11 cellular contexts compared by ENCODE assay signal in the genomic region with DNA sequence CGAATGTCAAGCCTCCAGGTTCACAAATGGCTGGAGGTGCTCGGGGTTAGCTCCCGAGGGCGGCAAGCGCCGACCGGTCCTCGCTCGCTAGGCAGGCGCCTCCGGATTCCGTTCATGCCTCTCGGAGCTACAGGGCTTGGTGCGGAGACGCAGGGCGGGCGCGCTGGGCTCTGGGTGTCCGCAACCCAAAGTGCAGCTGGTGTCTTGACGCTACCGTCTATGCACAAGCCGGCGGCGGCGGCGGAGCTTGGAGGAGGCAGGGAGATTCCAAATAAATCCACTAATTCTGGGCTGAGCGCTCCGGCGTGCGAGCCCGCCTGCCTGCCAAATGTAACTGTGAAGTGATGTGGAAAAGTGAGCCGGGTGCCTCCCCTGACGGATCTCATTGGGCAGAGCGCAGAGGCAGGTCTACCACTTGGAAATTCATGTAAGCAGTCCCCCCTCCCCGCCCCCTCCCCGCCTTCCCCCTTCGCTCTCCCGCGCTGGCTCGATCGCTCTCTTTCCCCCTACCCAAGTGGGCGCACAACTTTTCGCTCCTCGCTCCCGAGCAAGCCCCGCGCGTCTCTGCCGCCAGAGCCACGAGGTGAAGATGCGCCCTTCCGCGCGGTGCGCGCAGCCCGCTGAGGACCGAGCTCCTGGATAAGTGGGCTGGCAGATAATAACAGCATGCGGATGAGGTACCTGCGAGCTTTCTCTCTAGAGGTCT. TPM values are rescaled to one million over a fixed set of nuclear protein-coding genes. Genes with fewer than 3 reads are reported as not detected.
DNase-seq lines count a peak whose midpoint lies in the region; ATAC-seq and TF ChIP-seq lines count a peak whose summit lies in the region.
"Had no signal": no experiment of that assay in that cellular context is flagged by ENCODE, and none has a peak within 500 bp of the region (broad histone marks: within the 10 kb centered on the region; RNA-seq: fewer than 3 reads in every experiment).

A gene with protein sequence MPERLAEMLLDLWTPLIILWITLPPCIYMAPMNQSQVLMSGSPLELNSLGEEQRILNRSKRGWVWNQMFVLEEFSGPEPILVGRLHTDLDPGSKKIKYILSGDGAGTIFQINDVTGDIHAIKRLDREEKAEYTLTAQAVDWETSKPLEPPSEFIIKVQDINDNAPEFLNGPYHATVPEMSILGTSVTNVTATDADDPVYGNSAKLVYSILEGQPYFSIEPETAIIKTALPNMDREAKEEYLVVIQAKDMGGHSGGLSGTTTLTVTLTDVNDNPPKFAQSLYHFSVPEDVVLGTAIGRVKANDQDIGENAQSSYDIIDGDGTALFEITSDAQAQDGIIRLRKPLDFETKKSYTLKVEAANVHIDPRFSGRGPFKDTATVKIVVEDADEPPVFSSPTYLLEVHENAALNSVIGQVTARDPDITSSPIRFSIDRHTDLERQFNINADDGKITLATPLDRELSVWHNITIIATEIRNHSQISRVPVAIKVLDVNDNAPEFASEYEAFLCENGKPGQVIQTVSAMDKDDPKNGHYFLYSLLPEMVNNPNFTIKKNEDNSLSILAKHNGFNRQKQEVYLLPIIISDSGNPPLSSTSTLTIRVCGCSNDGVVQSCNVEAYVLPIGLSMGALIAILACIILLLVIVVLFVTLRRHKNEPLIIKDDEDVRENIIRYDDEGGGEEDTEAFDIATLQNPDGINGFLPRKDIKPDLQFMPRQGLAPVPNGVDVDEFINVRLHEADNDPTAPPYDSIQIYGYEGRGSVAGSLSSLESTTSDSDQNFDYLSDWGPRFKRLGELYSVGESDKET (minus strand): TSS at position 338 of the 706 bp plus-strand sequence. CDS start 15,035 bp downstream, outside the sequence.

- H3K9me3 ChIP-seq in cardiac muscle cell (ENCODE audit: low read depth) (no peaks in the 10 kb centered on the region), neural cell (ENCODE audit: low read length) (no peaks in the 10 kb centered on the region)
- no peaks in the 10 kb centered on the region for H3K9me3 ChIP-seq in CD4-positive, alpha-beta T cell (ENCODE audit: control insufficient read depth, low read length)

- no peak for TF ChIP-seq RAD21 in neural cell (conservative IDR thresholded peaks at IDR 0.05)

- H3K27me3 Mint-ChIP-seq in CD4-positive, alpha-beta T cell = peaks cover 34% of the 10 kb centered on the region

- TF ChIP-seq EP300 in neural cell (conservative IDR thresholded peaks at IDR 0.05; ENCODE audit: poor library complexity, severe bottlenecking) = no peak

- CTCF ChIA-PET in CD4-positive, alpha-beta T cell (lab: Charles Lee) = no interaction called here

- in situ Hi-C loops in GM13977 (cut with MboI; ENCODE audit: low pct_unique_long_range_greater_than_20kb, low sequenced_read_pairs, unreplicated experiment) = no loop called here

- POLR2A ChIA-PET in CD4-positive, alpha-beta T cell (lab: Charles Lee) = no interaction called here

- intact Hi-C loops in cardiac septum (cut with DNase I) = no loop called here
- intact Hi-C loops in CD4-positive, alpha-beta T cell (cut with DNase I, micrococcal nuclease) = no loop called here

- no peaks in the 10 kb centered on the region for H3F3A ChIP-seq in neural cell (ENCODE audit: insufficient read depth, low read length, poor library complexity, severe bottlenecking)

- no peaks in the 10 kb centered on the region for H3K9me2 ChIP-seq in neural cell (ENCODE audit: insufficient read depth, low read length)

- H3K36me3 ChIP-seq in cardiac muscle cell (no peaks in the 10 kb centered on the region), neural cell (ENCODE audit: insufficient read depth, low read length) (no peaks in the 10 kb centered on the region)

- H3K4me1 Mint-ChIP-seq in CD4-positive, alpha-beta T cell (ENCODE audit: low read depth) = no peaks in the 10 kb centered on the region

- peaks cover 2% of the 10 kb centered on the region for H3K9me3 Mint-ChIP-seq in CD4-positive, alpha-beta T cell

- no peak within 1 kb of the TSS for H3K27ac Mint-ChIP-seq in CD4-positive, alpha-beta T cell

- H3K27ac ChIP-seq in cardiac muscle cell = no peak within 1 kb of the TSS
- no peak within 1 kb of the TSS for H3K27ac ChIP-seq in neural cell (ENCODE audit: low read length)
- H3K27ac ChIP-seq in CD4-positive, alpha-beta T cell (ENCODE audit: low read depth, low read length) = no peak within 1 kb of the TSS
- H3K27ac ChIP-seq: C4-2B, VCaP had no signal

- H3K79me2 ChIP-seq in neural cell (replicated peaks; ENCODE audit: insufficient read depth, low read length) = no peaks in the 10 kb centered on the region

- no peaks in the 10 kb centered on the region for H3K36me3 Mint-ChIP-seq in CD4-positive, alpha-beta T cell (ENCODE audit: low read depth)

- no peaks in the 10 kb centered on the region for H4K20me1 ChIP-seq in neural cell (ENCODE audit: insufficient read depth)

- peaks cover 61% of the 10 kb centered on the region for H3K27me3 ChIP-seq in cardiac muscle cell
- peaks cover 64% of the 10 kb centered on the region for H3K27me3 ChIP-seq in neural cell (ENCODE audit: insufficient read depth, low read depth, low read length)
- H3K27me3 ChIP-seq in CD4-positive, alpha-beta T cell (ENCODE audit: control insufficient read depth, insufficient read depth, low read length) = peaks cover 17% of the 10 kb centered on the region

- ATAC-seq in HG03097 (IDR thresholded peaks at IDR 0.05; ENCODE audit: low FRiP score, unreplicated experiment) = no peak
- no peak for ATAC-seq in CD4-positive, alpha-beta T cell (ENCODE audit: poor library complexity)

- no peaks in the 10 kb centered on the region for H3K4me1 ChIP-seq in cardiac muscle cell (ENCODE audit: low read depth)

- H3K4me3 ChIP-seq in cardiac muscle cell = peak within 1 kb of the TSS; percentile 52
- H3K4me3 ChIP-seq in epithelial cell of esophagus (ENCODE audit: low read length) = peak within 1 kb of the TSS; percentile 13
- H3K4me3 ChIP-seq in neural cell (ENCODE audit: low read length) = peak within 1 kb of the TSS; percentile 73

- H3K9ac ChIP-seq in neural cell (ENCODE audit: low read length) = peak within 1 kb of the TSS; percentile 38

- H3K4me3 Mint-ChIP-seq in CD4-positive, alpha-beta T cell = no peak within 1 kb of the TSS

- DNase-seq in cardiac muscle cell (ENCODE audit: low read depth in 1 of 2, low spot score in 1 of 2) = peak in 1 of 2 donors; percentile 80
- DNase-seq in cardiac septum (ENCODE audit: low spot score) = no peak
- DNase-seq in epithelial cell of esophagus (ENCODE audit: low read depth) = peak; percentile 35
- no peak for DNase-seq in CD4-positive, alpha-beta T cell
- no peak for DNase-seq in GM13977 (ENCODE audit: low spot score)
- no peak for DNase-seq in activated naive CD4-positive, alpha-beta T cell treated with Interleukin-2 at 50 U/mL for 16 hours
- DNase-seq: kidney glomerular epithelial cell had no signal

- peak within 1 kb of the TSS; percentile 80 for H3K4me2 ChIP-seq in neural cell (ENCODE audit: low read length)

- no peak for TF ChIP-seq CTCF in cardiac muscle cell (IDR thresholded peaks at IDR 0.05; ENCODE audit: low read depth, low read length)
- TF ChIP-seq CTCF in epithelial cell of esophagus (IDR thresholded peaks at IDR 0.05; ENCODE audit: insufficient read depth, low read depth, low read length, missing control alignments) = no peak
- no peak for TF ChIP-seq CTCF in neural cell (IDR thresholded peaks at IDR 0.05; ENCODE audit: poor library complexity, severe bottlenecking)
- no peak for TF ChIP-seq CTCF in CD4-positive, alpha-beta T cell (IDR thresholded peaks at IDR 0.05)
- TF ChIP-seq CTCF in GM13977 (IDR thresholded peaks at IDR 0.05; ENCODE audit: extremely low read depth, insufficient read depth, missing control alignments) = no peak

- H2AFZ ChIP-seq in neural cell (ENCODE audit: low read depth, low read length) = peak within 1 kb of the TSS; percentile 10

TF ChIP-seq in neural cell, 6 proteins besides CTCF, POLR2A, EP300 and RAD21:
- TF ChIP-seq EZH2 (IDR thresholded peaks at IDR 0.05; ENCODE audit: borderline replicate concordance, insufficient read depth, low read length, poor library complexity, severe bottlenecking) (no peak), TAF1 (IDR thresholded peaks at IDR 0.05; ENCODE audit: low read depth) (no peak), SMC3 (conservative IDR thresholded peaks at IDR 0.05; ENCODE audit: poor library complexity) (no peak), MXI1 (conservative IDR thresholded peaks at IDR 0.05; ENCODE audit: poor library complexity, severe bottlenecking) (peak; percentile 36), POLR2AphosphoS5 (IDR thresholded peaks at IDR 0.05) (no peak), REST (IDR thresholded peaks at IDR 0.05; ENCODE audit: borderline replicate concordance) (no peak)

RNA-seq across cellular contexts. Expression of the gene that starts here (rescaled TPM):
- 12.9 and 14.3 TPM in 2 replicates for total RNA-seq in cardiac muscle cell
- polyA plus RNA-seq in cardiac muscle cell = 7.4 and 7.9 TPM in 2 replicates
- total RNA-seq in cardiac septum = 0.38 TPM
- polyA plus RNA-seq in neural cell = 5.0 and 5.5 TPM in 2 replicates
- 14.6 and 23.8 TPM in 2 replicates for polyA minus RNA-seq in neural cell
- total RNA-seq in CD4-positive, alpha-beta T cell = not detected

Comparison
In these comparisons a context has a peak if more than half of its experiments do, and no peak if none do; other contexts are left out.
1. RNA of the gene that starts here (total RNA-seq): 12.9 to 14.3 TPM in cardiac muscle cell; 0.38 TPM in cardiac septum (single experiment) and not detected in CD4-positive, alpha-beta T cell; every median in the first group is over 10 times any median in the second.
2. H3K4me3 ChIP-seq: peak in every context shown above with its lines; median percentile 73 in neural cell; 52 in cardiac muscle cell; 13 in epithelial cell of esophagus.